8 cellular contexts compared by ENCODE assay signal in genomic region chr1:50959913-50960844, GRCh38. TPM values are rescaled to one million over a fixed set of nuclear protein-coding genes. Genes with fewer than 3 reads are reported as not detected.
DNase-seq lines count a peak whose midpoint lies in the region; ATAC-seq, FAIRE-seq and TF ChIP-seq lines count a peak whose summit lies in the region.

Gene FAF1 (minus strand): TSS chr1:50960267. CDS start chr1:50959811, 456 bp downstream.

- no peaks in the 10 kb centered on the region for H3K9me3 ChIP-seq in kidney (ENCODE audit: control insufficient read depth in 1 of 2, low read length in 2 of 2)

- no peak for FAIRE-seq in kidney (lab: Jason Lieb, UNC)

- DNase-seq in AG20443 (ENCODE audit: low spot score) (peak; percentile 97), NCI-H446 (lab: John Stamatoyannopoulos, UW) (peak; percentile 96 to 99), cerebellum (ENCODE audit: low spot score) (peak; percentile 94), kidney (peak; percentile 99)
- DNase-seq in activated CD4-positive, alpha-beta T cell treated with anti-CD3 and anti-CD28 coated beads for 1 hour = peak; percentile 97
- DNase-seq in stimulated activated CD4-positive, alpha-beta T cell treated with anti-CD3 and anti-CD28 coated beads, Interleukin-15, amount 100 ng/mL, for 24 hours = peak; percentile 97

- peak within 1 kb of the TSS; percentile 85 to 86 for H3K27ac ChIP-seq in kidney (ENCODE audit: low read depth in 2 of 2, low read length in 2 of 2)

- intact Hi-C loops in kidney (cut with DNase I) = no loop called here

- TF ChIP-seq CTCF in kidney (IDR thresholded peaks at IDR 0.05; ENCODE audit: borderline replicate concordance, extremely low read depth, insufficient read depth) = peak; percentile 9

- ATAC-seq in GM19023 (IDR thresholded peaks at IDR 0.05; ENCODE audit: unreplicated experiment) (peak; percentile 83), HG03280 (IDR thresholded peaks at IDR 0.05; ENCODE audit: unreplicated experiment) (peak; percentile 89)

- no peaks in the 10 kb centered on the region for H3K36me3 ChIP-seq in kidney (ENCODE audit: control insufficient read depth in 1 of 2, insufficient read depth in 2 of 2, low read length in 2 of 2)

- peak within 1 kb of the TSS; percentile 84 to 96 for H3K9ac ChIP-seq in kidney (ENCODE audit: low read length in 2 of 2)

- H3K4me3 ChIP-seq in kidney (ENCODE audit: low read length in 2 of 2) = peak within 1 kb of the TSS; percentile 99 to 100

- H3K4me1 ChIP-seq in kidney (ENCODE audit: control insufficient read depth in 1 of 2, insufficient read depth in 1 of 2, low read depth in 1 of 2, low read length in 2 of 2) = peaks cover 0 to 3% of the 10 kb centered on the region in 2 donors

RNA-seq across cellular contexts. Expression of gene FAF1, which starts in this region (rescaled TPM):
- 30.0 TPM for total RNA-seq in cerebellum
- 72.8 TPM for total RNA-seq in kidney
- polyA plus RNA-seq in kidney (ENCODE audit: insufficient read depth, low read depth, low replicate concordance) = 50.1 TPM

Comparison
In these comparisons a context has a peak if more than half of its experiments do, and no peak if none do; other contexts are left out.
1. Peak in every context shown above with its lines: DNase-seq, ATAC-seq, H3K4me3 ChIP-seq and H3K27ac ChIP-seq.